ENCODE assay signal across 7 cellular contexts in genomic region chr2:121530210-121530562, GRCh38. TPM values are rescaled to one million over a fixed set of nuclear protein-coding genes. Genes with fewer than 3 reads are reported as not detected.
DNase-seq lines count a peak whose midpoint lies in the region; ATAC-seq and TF ChIP-seq lines count a peak whose summit lies in the region.

No MANE protein-coding gene starts in this region.

- TF ChIP-seq CTCF in mucosa of descending colon (IDR thresholded peaks at IDR 0.05) (no peak), type B pancreatic cell (conservative IDR thresholded peaks at IDR 0.05) (no peak)

- H3K27ac Mint-ChIP-seq in effector memory CD8-positive, alpha-beta T cell = peak overlapping the region; percentile 99 to 100
- peak overlapping the region; percentile 94 for H3K27ac Mint-ChIP-seq in type B pancreatic cell

- peak overlapping the region; percentile 33 for H3K4me3 ChIP-seq in mucosa of descending colon

- peak; percentile 49 for ATAC-seq in GM19467 (IDR thresholded peaks at IDR 0.05; ENCODE audit: unreplicated experiment)
- ATAC-seq in HG03521 (IDR thresholded peaks at IDR 0.05; ENCODE audit: unreplicated experiment) = peak; percentile 51
- peak; percentile 80 for ATAC-seq in SK-N-SH treated with all-trans-retinoic acid at 6 μM for 48 hours
- peak; percentile 28 for ATAC-seq in effector memory CD8-positive, alpha-beta T cell (replicated peaks)
- ATAC-seq in mucosa of descending colon = peak; percentile 73

- H3K9ac ChIP-seq in ES-I3 (ENCODE audit: low read depth, low read length) = peak overlapping the region; percentile 71

- DNase-seq in effector memory CD8-positive, alpha-beta T cell = no peak
- DNase-seq in mucosa of descending colon = peak in 2 of 3 donors; percentile 83 to 87
- peak; percentile 79 for DNase-seq in type B pancreatic cell (ENCODE audit: extremely low spot score, unreplicated experiment)

- H3K4me3 Mint-ChIP-seq in effector memory CD8-positive, alpha-beta T cell = peak overlapping the region; percentile 94
- H3K4me3 Mint-ChIP-seq in type B pancreatic cell = peak overlapping the region; percentile 90

- H3K9me3 ChIP-seq in ES-I3 (ENCODE audit: control insufficient read depth, insufficient read depth, low read length) = no peaks in the 10 kb centered on the region
- no peaks in the 10 kb centered on the region for H3K9me3 ChIP-seq in mucosa of descending colon

- H3K4me1 Mint-ChIP-seq in effector memory CD8-positive, alpha-beta T cell (ENCODE audit: low read depth in 2 of 2) = peaks cover 25 to 27% of the 10 kb centered on the region in 2 donors
- H3K4me1 Mint-ChIP-seq in type B pancreatic cell (ENCODE audit: unreplicated experiment) = peaks cover 39% of the 10 kb centered on the region

- H3K36me3 ChIP-seq in ES-I3 (ENCODE audit: insufficient read depth, low read length) (no peaks in the 10 kb centered on the region), mucosa of descending colon (ENCODE audit: low read depth) (no peaks in the 10 kb centered on the region)

- H3K27me3 Mint-ChIP-seq in effector memory CD8-positive, alpha-beta T cell = no peaks in the 10 kb centered on the region
- no peaks in the 10 kb centered on the region for H3K27me3 Mint-ChIP-seq in type B pancreatic cell

- intact Hi-C loops in mucosa of descending colon (cut with DNase I, micrococcal nuclease) = loop anchor here (10.0 kb wide), 2 partner anchors 115 to 195 kb away; partner anchors contain the start of gene CLASP1 (in 1 of the 2)

- peaks cover 33% of the 10 kb centered on the region for H3K36me3 Mint-ChIP-seq in effector memory CD8-positive, alpha-beta T cell (ENCODE audit: insufficient read depth)
- H3K36me3 Mint-ChIP-seq in type B pancreatic cell = no peaks in the 10 kb centered on the region

- H3K4me1 ChIP-seq in ES-I3 (ENCODE audit: insufficient read depth, low read length) (peaks cover 17% of the 10 kb centered on the region), mucosa of descending colon (ENCODE audit: low read depth) (peaks cover 12% of the 10 kb centered on the region)

- H3K9me3 Mint-ChIP-seq in effector memory CD8-positive, alpha-beta T cell = no peaks in the 10 kb centered on the region
- no peaks in the 10 kb centered on the region for H3K9me3 Mint-ChIP-seq in type B pancreatic cell

TF ChIP-seq in SK-N-SH treated with all-trans-retinoic acid at 6 μM for 48 hours, 23 proteins besides CTCF, POLR2A, EP300 and RAD21:
- TF ChIP-seq ARNTL (CRISPR knock-in tag; IDR thresholded peaks at IDR 0.05; ENCODE audit: borderline replicate concordance, low read depth) (no peak), GLIS3 (CRISPR knock-in tag; IDR thresholded peaks at IDR 0.05) (0 out of 2 replicates have a peak, but pooled peaks have one; percentile 45)

RNA-seq across cellular contexts. Expression of gene RNU4ATAC, which starts 0.5 kb away (rescaled TPM):
- total RNA-seq in mucosa of descending colon = 1 to 10 TPM in 1 of 3 donors, not detected in 2; 9.7 TPM
- total RNA-seq in type B pancreatic cell (ENCODE audit: low replicate concordance) = not detected in 2 replicates

Comparison
In these comparisons a context has a peak if more than half of its experiments do, and no peak if none do; other contexts are left out.
1. ATAC-seq: peak in every context shown above with its lines; median percentile 80 in SK-N-SH treated with all-trans-retinoic acid at 6 μM for 48 hours; 73 in mucosa of descending colon; 51 in HG03521; 49 in GM19467; 28 in effector memory CD8-positive, alpha-beta T cell.
2. DNase-seq: peak in mucosa of descending colon (2 of 3) and type B pancreatic cell (single experiment); none in effector memory CD8-positive, alpha-beta T cell (0 of 3).